ENCODE assay signal across 2 cellular contexts in genomic region chr1:37035014-37035686, GRCh38.
TF ChIP-seq lines count a peak whose summit lies in the region.

No MANE protein-coding gene starts in this region.

TF ChIP-seq in GM23338, 12 proteins besides CTCF, POLR2A, EP300 and RAD21:
- TF ChIP-seq ZNF462 (CRISPR knock-in tag; IDR thresholded peaks at IDR 0.05) (no peak), EZH2 (IDR thresholded peaks at IDR 0.05; ENCODE audit: low read depth, unreplicated experiment) (peak; percentile 46)

TF ChIP-seq in HepG2, 621 proteins besides CTCF, POLR2A, EP300 and RAD21:
- TF ChIP-seq HIC2 (CRISPR knock-in tag; IDR thresholded peaks at IDR 0.05; ENCODE audit: low read depth) (no peak), MNT (IDR thresholded peaks at IDR 0.05) (no peak), SALL1 (CRISPR knock-in tag; IDR thresholded peaks at IDR 0.05) (no peak), ZNF530 (CRISPR knock-in tag; IDR thresholded peaks at IDR 0.05; ENCODE audit: low read depth) (no peak), FOXK2 (IDR thresholded peaks at IDR 0.05) (no peak), SP4 (CRISPR knock-in tag; IDR thresholded peaks at IDR 0.05) (no peak), MAFG (CRISPR knock-in tag; IDR thresholded peaks at IDR 0.05) (no peak), RXRB (CRISPR knock-in tag; IDR thresholded peaks at IDR 0.05; ENCODE audit: borderline replicate concordance) (no peak), ZNF710 (CRISPR knock-in tag; IDR thresholded peaks at IDR 0.05; ENCODE audit: borderline replicate concordance) (no peak), ZNF333 (CRISPR knock-in tag; IDR thresholded peaks at IDR 0.05; ENCODE audit: borderline replicate concordance) (no peak), FOXK1 (CRISPR knock-in tag; IDR thresholded peaks at IDR 0.05; ENCODE audit: borderline replicate concordance, low read depth) (no peak), PLRG1 (conservative IDR thresholded peaks at IDR 0.05) (no peak), ZNF773 (CRISPR knock-in tag; IDR thresholded peaks at IDR 0.05; ENCODE audit: borderline replicate concordance) (no peak), CHCHD3 (CRISPR knock-in tag; IDR thresholded peaks at IDR 0.05) (no peak), KLF16 (CRISPR knock-in tag; IDR thresholded peaks at IDR 0.05) (no peak), ZNF841 (CRISPR knock-in tag; IDR thresholded peaks at IDR 0.05; ENCODE audit: borderline replicate concordance) (no peak), ZNF660 (CRISPR knock-in tag; IDR thresholded peaks at IDR 0.05; ENCODE audit: borderline replicate concordance, low read depth) (no peak), SNAI1 (CRISPR knock-in tag; IDR thresholded peaks at IDR 0.05; ENCODE audit: borderline replicate concordance) (no peak)
